Comparison of ENCODE assay signal across 24 cellular contexts in the genomic region with DNA sequence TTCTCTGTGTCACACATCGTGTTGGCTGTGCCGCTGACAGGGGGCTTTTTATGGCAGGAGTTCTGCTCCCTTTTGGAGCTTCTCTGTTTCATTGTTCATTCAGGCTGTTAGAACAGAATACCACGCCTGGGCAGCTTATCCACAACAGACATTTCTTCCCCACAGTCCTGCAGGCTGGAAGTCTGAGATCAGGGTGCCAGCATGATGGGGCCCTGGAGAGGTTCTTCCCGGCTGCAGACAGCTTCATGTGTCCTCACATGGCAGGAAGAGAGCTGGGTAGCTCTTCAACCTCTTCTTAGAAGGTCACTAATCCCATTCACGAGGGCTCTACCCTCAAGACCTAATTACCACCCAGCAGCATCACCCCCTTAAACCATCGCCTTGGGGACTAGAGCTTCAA.
"Had no signal": no experiment of that assay in that cellular context is flagged by ENCODE, and none has a peak within 500 bp of the region (broad histone marks: within the 10 kb centered on the region; RNA-seq: fewer than 3 reads in every experiment).

No MANE protein-coding gene starts in this region.

- H3K36me3 Mint-ChIP-seq: activated CD4-positive, alpha-beta memory T cell treated with anti-CD3 and anti-CD28 coated beads for 36 hours; activated naive CD4-positive, alpha-beta T cell treated with anti-CD3 and anti-CD28 coated beads, Interleukin-2, amount 10 ng/mL, durations not matched to agents 7 days and 5 days; activated naive CD8-positive, alpha-beta T cell had no signal

- H3K27me3 Mint-ChIP-seq: activated CD4-positive, alpha-beta T cell treated with anti-CD3 and anti-CD28 coated beads, Interleukin-2, amount 10 ng/mL, durations not matched to agents 7 days and 5 days had no signal

- H3K27ac Mint-ChIP-seq: activated CD4-positive, alpha-beta memory T cell treated with anti-CD3 and anti-CD28 coated beads for 36 hours; activated CD4-positive, alpha-beta T cell treated with anti-CD3 and anti-CD28 coated beads for 36 hours; activated CD4-positive, alpha-beta T cell treated with anti-CD3 and anti-CD28 coated beads, Interleukin-2, amount 10 ng/mL, durations not matched to agents 7 days and 5 days; activated naive CD4-positive, alpha-beta T cell treated with anti-CD3 and anti-CD28 coated beads, Interleukin-2, amount 10 ng/mL, durations not matched to agents 7 days and 5 days; activated naive CD8-positive, alpha-beta T cell; activated naive CD8-positive, alpha-beta T cell treated with anti-CD3 and anti-CD28 coated beads, Interleukin-2, amount 50 U/mL, for 24 hours; activated T-helper 1 cell treated with anti-CD3 and anti-CD28 coated beads, Interleukin-12 subunit alpha, Interleukin-12 subunit beta, Interleukin-2, Interleukin-4 antibody, amounts not matched to agents 30 ng/mL and 10 ng/mL and 1 ng/mL, durations not matched to agents 14 hours and 24 hours and 36 hours had no signal

- H3K4me1 Mint-ChIP-seq: activated CD4-positive, alpha-beta T cell treated with anti-CD3 and anti-CD28 coated beads for 36 hours; activated CD4-positive, alpha-beta T cell treated with anti-CD3 and anti-CD28 coated beads, Interleukin-2, amount 10 ng/mL, durations not matched to agents 7 days and 5 days; activated naive CD4-positive, alpha-beta T cell treated with anti-CD3 and anti-CD28 coated beads, Interleukin-2, amount 10 ng/mL, durations not matched to agents 7 days and 5 days had no signal

- H3K27ac ChIP-seq: cardiac muscle cell, PC-9 had no signal

- H3K27me3 ChIP-seq: cardiac muscle cell had no signal

- H3K4me3 Mint-ChIP-seq: activated CD4-positive, alpha-beta memory T cell treated with anti-CD3 and anti-CD28 coated beads for 36 hours; activated CD4-positive, alpha-beta T cell treated with anti-CD3 and anti-CD28 coated beads for 36 hours; activated CD4-positive, alpha-beta T cell treated with anti-CD3 and anti-CD28 coated beads, Interleukin-2, amount 10 ng/mL, durations not matched to agents 7 days and 5 days; activated naive CD4-positive, alpha-beta T cell treated with anti-CD3 and anti-CD28 coated beads, Interleukin-2, amount 10 ng/mL, durations not matched to agents 7 days and 5 days; activated naive CD8-positive, alpha-beta T cell; activated naive CD8-positive, alpha-beta T cell treated with anti-CD3 and anti-CD28 coated beads, Interleukin-2, amount 50 U/mL, for 24 hours; activated T-cell treated with anti-CD3 and anti-CD28 coated beads, Interleukin-2, amount 50 U/mL, for 4 hours; activated T-helper 1 cell treated with anti-CD3 and anti-CD28 coated beads, Interleukin-12 subunit alpha, Interleukin-12 subunit beta, Interleukin-2, Interleukin-4 antibody, amounts not matched to agents 30 ng/mL and 10 ng/mL and 1 ng/mL, durations not matched to agents 14 hours and 24 hours and 36 hours had no signal

- H3K4me3 ChIP-seq: cardiac muscle cell, PC-9 had no signal

- H3K9me3 Mint-ChIP-seq: activated CD4-positive, alpha-beta memory T cell treated with anti-CD3 and anti-CD28 coated beads for 36 hours; activated CD4-positive, alpha-beta T cell treated with anti-CD3 and anti-CD28 coated beads, Interleukin-2, amount 10 ng/mL, durations not matched to agents 7 days and 5 days; activated naive CD4-positive, alpha-beta T cell treated with anti-CD3 and anti-CD28 coated beads, Interleukin-2, amount 10 ng/mL, durations not matched to agents 7 days and 5 days; activated naive CD8-positive, alpha-beta T cell treated with anti-CD3 and anti-CD28 coated beads, Interleukin-2, amount 50 U/mL, for 24 hours; activated T-cell treated with anti-CD3 and anti-CD28 coated beads, Interleukin-2, amount 50 U/mL, for 4 hours; activated T-helper 1 cell treated with anti-CD3 and anti-CD28 coated beads, Interleukin-12 subunit alpha, Interleukin-12 subunit beta, Interleukin-2, Interleukin-4 antibody, amounts not matched to agents 30 ng/mL and 10 ng/mL and 1 ng/mL, durations not matched to agents 14 hours and 24 hours and 36 hours had no signal

- DNase-seq: activated CD4-positive, alpha-beta memory T cell treated with anti-CD3 and anti-CD28 coated beads for 36 hours; activated CD4-positive, alpha-beta T cell treated with anti-CD3 and anti-CD28 coated beads for 36 hours; activated CD4-positive, alpha-beta T cell treated with anti-CD3 and anti-CD28 coated beads, Interleukin-2, amount 10 ng/mL, durations not matched to agents 7 days and 5 days; activated CD8-positive, alpha-beta memory T cell treated with anti-CD3 and anti-CD28 coated beads, Interleukin-2, amount 50 U/mL, for 4 hours; activated effector memory CD4-positive, alpha-beta T cell treated with Interleukin-2 at 50 U/mL for 16 hours; activated naive CD4-positive, alpha-beta T cell treated with anti-CD3 and anti-CD28 coated beads, Interleukin-2, amount 10 ng/mL, durations not matched to agents 7 days and 5 days; activated naive CD8-positive, alpha-beta T cell treated with anti-CD3 and anti-CD28 coated beads, Interleukin-2, amount 50 U/mL, for 24 hours; activated T-cell treated with anti-CD3 and anti-CD28 coated beads for 4 hours; activated T-cell treated with anti-CD3 and anti-CD28 coated beads, Interleukin-2, amount 50 U/mL, for 4 hours; aorta; Karpas-422; KBM-7; NCI-H1105; NCI-H1417 treated with DMSO at 0.1 percent for 48 hours; NCI-H187 treated with DMSO at 0.1 percent for 48 hours; NCI-H2227 treated with DMSO at 0.1 percent for 48 hours; NCI-H510A treated with DMSO at 0.1 percent for 48 hours; NCI-H526 treated with DMSO at 0.1 percent for 48 hours; NCI-H774; PC-9; Right ventricle myocardium superior had no signal
